1 cellular context compared by ENCODE assay signal in the genomic region with DNA sequence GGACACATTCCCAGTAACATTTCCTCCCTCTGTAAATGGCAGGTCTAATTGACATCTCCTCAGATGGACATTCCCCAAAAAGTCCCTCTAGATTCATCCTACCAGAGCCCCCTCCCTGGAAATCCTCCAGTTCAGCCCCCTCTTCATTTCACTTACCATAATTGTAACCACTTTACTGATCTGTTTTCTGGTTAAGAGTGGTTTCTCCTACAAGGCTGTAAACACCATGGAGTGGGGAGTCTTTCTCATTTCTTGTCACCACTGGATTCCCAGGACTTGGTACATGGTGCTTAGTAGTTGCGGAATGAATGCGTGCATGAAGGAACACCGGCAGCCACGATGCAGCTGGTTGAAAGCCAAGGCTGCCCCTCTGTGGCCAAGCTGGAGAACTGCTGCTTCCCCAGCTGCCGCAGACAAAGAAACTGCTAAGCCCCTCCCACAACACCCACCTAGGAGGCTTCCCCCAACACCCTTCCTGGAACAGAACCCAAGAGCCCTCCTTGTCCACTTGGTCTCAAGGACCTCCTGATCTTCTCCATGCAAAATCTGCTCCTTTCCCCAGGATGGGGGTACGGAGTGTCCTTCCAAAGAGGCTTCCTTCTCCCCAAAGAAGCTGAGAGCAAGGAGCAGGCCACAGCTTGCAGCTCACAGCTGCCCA.
TF ChIP-seq lines count a peak whose summit lies in the region.

No MANE protein-coding gene starts in this region.

TF ChIP-seq in HepG2, 621 proteins besides CTCF, POLR2A, EP300 and RAD21 (continues in another document):
- TF ChIP-seq ZSCAN25 (CRISPR knock-in tag; IDR thresholded peaks at IDR 0.05) = peak; percentile 24; the same call in 1 of the 2 replicates
- TF ChIP-seq, protein P1, sequence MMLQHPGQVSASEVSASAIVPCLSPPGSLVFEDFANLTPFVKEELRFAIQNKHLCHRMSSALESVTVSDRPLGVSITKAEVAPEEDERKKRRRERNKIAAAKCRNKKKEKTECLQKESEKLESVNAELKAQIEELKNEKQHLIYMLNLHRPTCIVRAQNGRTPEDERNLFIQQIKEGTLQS (CRISPR knock-in tag; IDR thresholded peaks at IDR 0.05) = no peak
- TF ChIP-seq NFATC3 (CRISPR knock-in tag; IDR thresholded peaks at IDR 0.05) = no peak
- TF ChIP-seq SMC3 (IDR thresholded peaks at IDR 0.05; ENCODE audit: low read length) = peak; percentile 84
- TF ChIP-seq, protein P2, sequence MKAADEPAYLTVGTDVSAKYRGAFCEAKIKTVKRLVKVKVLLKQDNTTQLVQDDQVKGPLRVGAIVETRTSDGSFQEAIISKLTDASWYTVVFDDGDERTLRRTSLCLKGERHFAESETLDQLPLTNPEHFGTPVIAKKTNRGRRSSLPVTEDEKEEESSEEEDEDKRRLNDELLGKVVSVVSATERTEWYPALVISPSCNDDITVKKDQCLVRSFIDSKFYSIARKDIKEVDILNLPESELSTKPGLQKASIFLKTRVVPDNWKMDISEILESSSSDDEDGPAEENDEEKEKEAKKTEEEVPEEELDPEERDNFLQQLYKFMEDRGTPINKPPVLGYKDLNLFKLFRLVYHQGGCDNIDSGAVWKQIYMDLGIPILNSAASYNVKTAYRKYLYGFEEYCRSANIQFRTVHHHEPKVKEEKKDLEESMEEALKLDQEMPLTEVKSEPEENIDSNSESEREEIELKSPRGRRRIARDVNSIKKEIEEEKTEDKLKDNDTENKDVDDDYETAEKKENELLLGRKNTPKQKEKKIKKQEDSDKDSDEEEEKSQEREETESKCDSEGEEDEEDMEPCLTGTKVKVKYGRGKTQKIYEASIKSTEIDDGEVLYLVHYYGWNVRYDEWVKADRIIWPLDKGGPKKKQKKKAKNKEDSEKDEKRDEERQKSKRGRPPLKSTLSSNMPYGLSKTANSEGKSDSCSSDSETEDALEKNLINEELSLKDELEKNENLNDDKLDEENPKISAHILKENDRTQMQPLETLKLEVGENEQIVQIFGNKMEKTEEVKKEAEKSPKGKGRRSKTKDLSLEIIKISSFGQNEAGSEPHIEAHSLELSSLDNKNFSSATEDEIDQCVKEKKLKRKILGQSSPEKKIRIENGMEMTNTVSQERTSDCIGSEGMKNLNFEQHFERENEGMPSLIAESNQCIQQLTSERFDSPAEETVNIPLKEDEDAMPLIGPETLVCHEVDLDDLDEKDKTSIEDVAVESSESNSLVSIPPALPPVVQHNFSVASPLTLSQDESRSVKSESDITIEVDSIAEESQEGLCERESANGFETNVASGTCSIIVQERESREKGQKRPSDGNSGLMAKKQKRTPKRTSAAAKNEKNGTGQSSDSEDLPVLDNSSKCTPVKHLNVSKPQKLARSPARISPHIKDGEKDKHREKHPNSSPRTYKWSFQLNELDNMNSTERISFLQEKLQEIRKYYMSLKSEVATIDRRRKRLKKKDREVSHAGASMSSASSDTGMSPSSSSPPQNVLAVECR (CRISPR knock-in tag; IDR thresholded peaks at IDR 0.05; ENCODE audit: borderline replicate concordance) = 0 out of 2 replicates have a peak, but pooled peaks have one; percentile 21
- TF ChIP-seq ZSCAN21 (CRISPR knock-in tag; IDR thresholded peaks at IDR 0.05; ENCODE audit: borderline replicate concordance) = 0 out of 2 replicates have a peak, but pooled peaks have one; percentile 56
- TF ChIP-seq, protein P3, sequence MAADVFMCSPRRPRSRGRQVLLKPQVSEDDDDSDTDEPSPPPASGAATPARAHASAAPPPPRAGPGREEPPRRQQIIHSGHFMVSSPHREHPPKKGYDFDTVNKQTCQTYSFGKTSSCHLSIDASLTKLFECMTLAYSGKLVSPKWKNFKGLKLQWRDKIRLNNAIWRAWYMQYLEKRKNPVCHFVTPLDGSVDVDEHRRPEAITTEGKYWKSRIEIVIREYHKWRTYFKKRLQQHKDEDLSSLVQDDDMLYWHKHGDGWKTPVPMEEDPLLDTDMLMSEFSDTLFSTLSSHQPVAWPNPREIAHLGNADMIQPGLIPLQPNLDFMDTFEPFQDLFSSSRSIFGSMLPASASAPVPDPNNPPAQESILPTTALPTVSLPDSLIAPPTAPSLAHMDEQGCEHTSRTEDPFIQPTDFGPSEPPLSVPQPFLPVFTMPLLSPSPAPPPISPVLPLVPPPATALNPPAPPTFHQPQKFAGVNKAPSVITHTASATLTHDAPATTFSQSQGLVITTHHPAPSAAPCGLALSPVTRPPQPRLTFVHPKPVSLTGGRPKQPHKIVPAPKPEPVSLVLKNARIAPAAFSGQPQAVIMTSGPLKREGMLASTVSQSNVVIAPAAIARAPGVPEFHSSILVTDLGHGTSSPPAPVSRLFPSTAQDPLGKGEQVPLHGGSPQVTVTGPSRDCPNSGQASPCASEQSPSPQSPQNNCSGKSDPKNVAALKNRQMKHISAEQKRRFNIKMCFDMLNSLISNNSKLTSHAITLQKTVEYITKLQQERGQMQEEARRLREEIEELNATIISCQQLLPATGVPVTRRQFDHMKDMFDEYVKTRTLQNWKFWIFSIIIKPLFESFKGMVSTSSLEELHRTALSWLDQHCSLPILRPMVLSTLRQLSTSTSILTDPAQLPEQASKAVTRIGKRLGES (CRISPR knock-in tag; IDR thresholded peaks at IDR 0.05; ENCODE audit: borderline replicate concordance) = no peak
- 0 out of 2 replicates have a peak, but pooled peaks have one; percentile 18 for TF ChIP-seq ZNF124 (CRISPR knock-in tag; IDR thresholded peaks at IDR 0.05)
- no peak for TF ChIP-seq TBX2 (CRISPR knock-in tag; IDR thresholded peaks at IDR 0.05; ENCODE audit: borderline replicate concordance)
- peak; percentile 37; the same call in 1 of the 2 replicates for TF ChIP-seq SAP130 (CRISPR knock-in tag; IDR thresholded peaks at IDR 0.05; ENCODE audit: low read depth)
- no peak for TF ChIP-seq ZNF232 (CRISPR knock-in tag; IDR thresholded peaks at IDR 0.05; ENCODE audit: borderline replicate concordance)
- peak; percentile 10; the same call in 1 of the 2 replicates for TF ChIP-seq CEBPG (CRISPR knock-in tag; IDR thresholded peaks at IDR 0.05)
- TF ChIP-seq, protein P4, sequence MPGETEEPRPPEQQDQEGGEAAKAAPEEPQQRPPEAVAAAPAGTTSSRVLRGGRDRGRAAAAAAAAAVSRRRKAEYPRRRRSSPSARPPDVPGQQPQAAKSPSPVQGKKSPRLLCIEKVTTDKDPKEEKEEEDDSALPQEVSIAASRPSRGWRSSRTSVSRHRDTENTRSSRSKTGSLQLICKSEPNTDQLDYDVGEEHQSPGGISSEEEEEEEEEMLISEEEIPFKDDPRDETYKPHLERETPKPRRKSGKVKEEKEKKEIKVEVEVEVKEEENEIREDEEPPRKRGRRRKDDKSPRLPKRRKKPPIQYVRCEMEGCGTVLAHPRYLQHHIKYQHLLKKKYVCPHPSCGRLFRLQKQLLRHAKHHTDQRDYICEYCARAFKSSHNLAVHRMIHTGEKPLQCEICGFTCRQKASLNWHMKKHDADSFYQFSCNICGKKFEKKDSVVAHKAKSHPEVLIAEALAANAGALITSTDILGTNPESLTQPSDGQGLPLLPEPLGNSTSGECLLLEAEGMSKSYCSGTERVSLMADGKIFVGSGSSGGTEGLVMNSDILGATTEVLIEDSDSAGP (CRISPR knock-in tag; IDR thresholded peaks at IDR 0.05; ENCODE audit: borderline replicate concordance) = peak; percentile 28; the same call in 1 of the 2 replicates
- TF ChIP-seq, protein P5, sequence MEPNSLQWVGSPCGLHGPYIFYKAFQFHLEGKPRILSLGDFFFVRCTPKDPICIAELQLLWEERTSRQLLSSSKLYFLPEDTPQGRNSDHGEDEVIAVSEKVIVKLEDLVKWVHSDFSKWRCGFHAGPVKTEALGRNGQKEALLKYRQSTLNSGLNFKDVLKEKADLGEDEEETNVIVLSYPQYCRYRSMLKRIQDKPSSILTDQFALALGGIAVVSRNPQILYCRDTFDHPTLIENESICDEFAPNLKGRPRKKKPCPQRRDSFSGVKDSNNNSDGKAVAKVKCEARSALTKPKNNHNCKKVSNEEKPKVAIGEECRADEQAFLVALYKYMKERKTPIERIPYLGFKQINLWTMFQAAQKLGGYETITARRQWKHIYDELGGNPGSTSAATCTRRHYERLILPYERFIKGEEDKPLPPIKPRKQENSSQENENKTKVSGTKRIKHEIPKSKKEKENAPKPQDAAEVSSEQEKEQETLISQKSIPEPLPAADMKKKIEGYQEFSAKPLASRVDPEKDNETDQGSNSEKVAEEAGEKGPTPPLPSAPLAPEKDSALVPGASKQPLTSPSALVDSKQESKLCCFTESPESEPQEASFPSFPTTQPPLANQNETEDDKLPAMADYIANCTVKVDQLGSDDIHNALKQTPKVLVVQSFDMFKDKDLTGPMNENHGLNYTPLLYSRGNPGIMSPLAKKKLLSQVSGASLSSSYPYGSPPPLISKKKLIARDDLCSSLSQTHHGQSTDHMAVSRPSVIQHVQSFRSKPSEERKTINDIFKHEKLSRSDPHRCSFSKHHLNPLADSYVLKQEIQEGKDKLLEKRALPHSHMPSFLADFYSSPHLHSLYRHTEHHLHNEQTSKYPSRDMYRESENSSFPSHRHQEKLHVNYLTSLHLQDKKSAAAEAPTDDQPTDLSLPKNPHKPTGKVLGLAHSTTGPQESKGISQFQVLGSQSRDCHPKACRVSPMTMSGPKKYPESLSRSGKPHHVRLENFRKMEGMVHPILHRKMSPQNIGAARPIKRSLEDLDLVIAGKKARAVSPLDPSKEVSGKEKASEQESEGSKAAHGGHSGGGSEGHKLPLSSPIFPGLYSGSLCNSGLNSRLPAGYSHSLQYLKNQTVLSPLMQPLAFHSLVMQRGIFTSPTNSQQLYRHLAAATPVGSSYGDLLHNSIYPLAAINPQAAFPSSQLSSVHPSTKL (CRISPR knock-in tag; IDR thresholded peaks at IDR 0.05) = 0 out of 2 replicates have a peak, but pooled peaks have one; percentile 12
- TF ChIP-seq, protein P6, sequence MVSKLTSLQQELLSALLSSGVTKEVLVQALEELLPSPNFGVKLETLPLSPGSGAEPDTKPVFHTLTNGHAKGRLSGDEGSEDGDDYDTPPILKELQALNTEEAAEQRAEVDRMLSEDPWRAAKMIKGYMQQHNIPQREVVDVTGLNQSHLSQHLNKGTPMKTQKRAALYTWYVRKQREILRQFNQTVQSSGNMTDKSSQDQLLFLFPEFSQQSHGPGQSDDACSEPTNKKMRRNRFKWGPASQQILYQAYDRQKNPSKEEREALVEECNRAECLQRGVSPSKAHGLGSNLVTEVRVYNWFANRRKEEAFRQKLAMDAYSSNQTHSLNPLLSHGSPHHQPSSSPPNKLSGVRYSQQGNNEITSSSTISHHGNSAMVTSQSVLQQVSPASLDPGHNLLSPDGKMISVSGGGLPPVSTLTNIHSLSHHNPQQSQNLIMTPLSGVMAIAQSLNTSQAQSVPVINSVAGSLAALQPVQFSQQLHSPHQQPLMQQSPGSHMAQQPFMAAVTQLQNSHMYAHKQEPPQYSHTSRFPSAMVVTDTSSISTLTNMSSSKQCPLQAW (CRISPR knock-in tag; IDR thresholded peaks at IDR 0.05) = 0 out of 2 replicates have a peak, but pooled peaks have one; percentile 23
- peak; percentile 29; the same call in 1 of the 2 replicates for TF ChIP-seq BHLHE40 (IDR thresholded peaks at IDR 0.05; ENCODE audit: low read length)
- TF ChIP-seq NFIB (CRISPR knock-in tag; IDR thresholded peaks at IDR 0.05; ENCODE audit: borderline replicate concordance) = no peak
- TF ChIP-seq, protein P7, sequence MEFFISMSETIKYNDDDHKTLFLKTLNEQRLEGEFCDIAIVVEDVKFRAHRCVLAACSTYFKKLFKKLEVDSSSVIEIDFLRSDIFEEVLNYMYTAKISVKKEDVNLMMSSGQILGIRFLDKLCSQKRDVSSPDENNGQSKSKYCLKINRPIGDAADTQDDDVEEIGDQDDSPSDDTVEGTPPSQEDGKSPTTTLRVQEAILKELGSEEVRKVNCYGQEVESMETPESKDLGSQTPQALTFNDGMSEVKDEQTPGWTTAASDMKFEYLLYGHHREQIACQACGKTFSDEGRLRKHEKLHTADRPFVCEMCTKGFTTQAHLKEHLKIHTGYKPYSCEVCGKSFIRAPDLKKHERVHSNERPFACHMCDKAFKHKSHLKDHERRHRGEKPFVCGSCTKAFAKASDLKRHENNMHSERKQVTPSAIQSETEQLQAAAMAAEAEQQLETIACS (CRISPR knock-in tag; IDR thresholded peaks at IDR 0.05) = no peak
- TF ChIP-seq YY1 (IDR thresholded peaks at IDR 0.05; ENCODE audit: insufficient read depth, insufficient replicate concordance, low read depth, low read length) = peak; percentile 29
- no peak for TF ChIP-seq RBFOX2 (IDR thresholded peaks at IDR 0.05; ENCODE audit: low read depth, low read length)
- no peak for TF ChIP-seq HNRNPL (IDR thresholded peaks at IDR 0.05; ENCODE audit: low read depth, low read length)
- 0 out of 2 replicates have a peak, but pooled peaks have one; percentile 20 for TF ChIP-seq BCL6 (CRISPR knock-in tag; IDR thresholded peaks at IDR 0.05)
- no peak for TF ChIP-seq ONECUT2 (CRISPR knock-in tag; IDR thresholded peaks at IDR 0.05)
- TF ChIP-seq BORCS8-MEF2B (CRISPR knock-in tag; IDR thresholded peaks at IDR 0.05) = 0 out of 2 replicates have a peak, but pooled peaks have one; percentile 33
- peak; percentile 47; the same call in 1 of the 2 replicates for TF ChIP-seq CEBPB (IDR thresholded peaks at IDR 0.05; ENCODE audit: borderline replicate concordance, low read depth, low read length)
- TF ChIP-seq ZNF556 (CRISPR knock-in tag; IDR thresholded peaks at IDR 0.05; ENCODE audit: borderline replicate concordance) = 0 out of 2 replicates have a peak, but pooled peaks have one; percentile 65
- TF ChIP-seq MTA1 (CRISPR knock-in tag; IDR thresholded peaks at IDR 0.05; ENCODE audit: borderline replicate concordance) = no peak
- no peak for TF ChIP-seq ZNF350 (CRISPR knock-in tag; IDR thresholded peaks at IDR 0.05; ENCODE audit: borderline replicate concordance, low read depth)
- no peak for TF ChIP-seq ZFP1 (CRISPR knock-in tag; IDR thresholded peaks at IDR 0.05)
- TF ChIP-seq ZNF598 (CRISPR knock-in tag; IDR thresholded peaks at IDR 0.05; ENCODE audit: borderline replicate concordance) = peak; percentile 76; the same call in 1 of the 2 replicates
- no peak for TF ChIP-seq NCOA5 (CRISPR knock-in tag; IDR thresholded peaks at IDR 0.05)
- peak; percentile 93 for TF ChIP-seq STAG1 (CRISPR knock-in tag; IDR thresholded peaks at IDR 0.05)
- TF ChIP-seq, protein P8, sequence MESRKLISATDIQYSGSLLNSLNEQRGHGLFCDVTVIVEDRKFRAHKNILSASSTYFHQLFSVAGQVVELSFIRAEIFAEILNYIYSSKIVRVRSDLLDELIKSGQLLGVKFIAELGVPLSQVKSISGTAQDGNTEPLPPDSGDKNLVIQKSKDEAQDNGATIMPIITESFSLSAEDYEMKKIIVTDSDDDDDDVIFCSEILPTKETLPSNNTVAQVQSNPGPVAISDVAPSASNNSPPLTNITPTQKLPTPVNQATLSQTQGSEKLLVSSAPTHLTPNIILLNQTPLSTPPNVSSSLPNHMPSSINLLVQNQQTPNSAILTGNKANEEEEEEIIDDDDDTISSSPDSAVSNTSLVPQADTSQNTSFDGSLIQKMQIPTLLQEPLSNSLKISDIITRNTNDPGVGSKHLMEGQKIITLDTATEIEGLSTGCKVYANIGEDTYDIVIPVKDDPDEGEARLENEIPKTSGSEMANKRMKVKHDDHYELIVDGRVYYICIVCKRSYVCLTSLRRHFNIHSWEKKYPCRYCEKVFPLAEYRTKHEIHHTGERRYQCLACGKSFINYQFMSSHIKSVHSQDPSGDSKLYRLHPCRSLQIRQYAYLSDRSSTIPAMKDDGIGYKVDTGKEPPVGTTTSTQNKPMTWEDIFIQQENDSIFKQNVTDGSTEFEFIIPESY (CRISPR knock-in tag; IDR thresholded peaks at IDR 0.05) = no peak
- TF ChIP-seq, protein P9, sequence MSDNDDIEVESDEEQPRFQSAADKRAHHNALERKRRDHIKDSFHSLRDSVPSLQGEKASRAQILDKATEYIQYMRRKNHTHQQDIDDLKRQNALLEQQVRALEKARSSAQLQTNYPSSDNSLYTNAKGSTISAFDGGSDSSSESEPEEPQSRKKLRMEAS (IDR thresholded peaks at IDR 0.05) = no peak; the same call in 1 of the 2 replicates
